ENCODE assay signal across 8 cellular contexts in the genomic region with DNA sequence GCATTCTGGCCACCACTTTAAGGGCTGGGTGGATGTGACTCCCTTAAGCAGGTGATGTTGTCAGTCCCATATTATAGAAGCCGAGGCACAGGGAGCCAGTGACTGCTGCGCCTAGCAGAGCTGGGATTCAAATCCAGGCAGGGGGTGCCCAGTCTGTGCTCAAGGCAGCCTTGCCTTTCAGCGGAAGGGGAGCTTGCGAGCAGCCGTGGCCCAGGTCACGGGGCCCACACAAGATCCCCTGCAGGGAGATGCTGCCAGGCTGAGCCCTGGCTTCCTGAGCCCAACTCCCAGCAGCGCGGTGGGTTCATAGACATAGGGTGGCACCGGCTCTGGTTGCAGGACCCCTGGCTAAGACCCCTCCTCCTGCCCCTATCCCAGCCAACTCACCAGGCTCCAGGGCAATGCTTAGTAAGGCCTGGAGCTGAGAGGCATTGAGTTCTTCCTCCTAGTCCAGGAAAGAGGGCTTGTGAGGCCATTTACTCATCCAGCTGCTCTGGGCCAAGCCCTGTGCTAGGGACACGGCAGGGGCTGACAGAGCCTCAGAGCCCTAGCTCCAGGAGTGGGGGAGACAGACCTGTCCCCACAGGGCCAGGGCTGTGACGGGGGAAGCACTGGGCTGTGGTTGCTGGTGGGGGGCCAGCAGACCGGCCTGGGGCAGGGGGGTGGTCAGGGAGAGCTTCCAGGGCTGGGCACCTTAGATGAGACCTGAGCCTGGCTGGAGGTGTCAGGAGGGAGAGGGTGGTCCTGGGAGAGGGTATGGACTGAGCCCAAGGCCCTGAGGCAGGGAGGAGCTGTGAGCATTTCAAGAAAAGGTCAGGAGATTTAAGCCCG. TPM values are rescaled to one million over a fixed set of nuclear protein-coding genes. Genes with fewer than 3 reads are reported as not detected.
DNase-seq lines count a peak whose midpoint lies in the region; ATAC-seq, FAIRE-seq and TF ChIP-seq lines count a peak whose summit lies in the region.

No MANE protein-coding gene starts in this region.

- H3K4me3 ChIP-seq in bronchial epithelial cell (ENCODE audit: low read depth, low read length) = peak overlapping the region; percentile 19
- H3K4me3 ChIP-seq in mesodermal cell (ENCODE audit: extremely low read depth, insufficient read depth, low read length, poor library complexity, severe bottlenecking) = no peak overlapping the region
- no peak overlapping the region for H3K4me3 ChIP-seq in aorta (ENCODE audit: low read length in 2 of 2)

- TF ChIP-seq CTCF in RWPE1 (conservative IDR thresholded peaks at IDR 0.05; ENCODE audit: low read depth) (no peak), bronchial epithelial cell (IDR thresholded peaks at IDR 0.05; ENCODE audit: insufficient read depth, low read length, severe bottlenecking) (no peak)

- peak; percentile 33 for DNase-seq in activated naive CD4-positive, alpha-beta T cell treated with Interleukin-2 at 50 U/mL for 16 hours
- DNase-seq in activated naive CD4-positive, alpha-beta T cell treated with anti-CD3 and anti-CD28 coated beads, Interleukin-2, amount 50 U/mL, for 16 hours = no peak
- DNase-seq in RWPE1 (ENCODE audit: low spot score) (no peak), bronchial epithelial cell (ENCODE audit: low read depth) (peak; percentile 38), aorta (peak; percentile 60 to 81), epidermal melanocyte (ENCODE audit: insufficient read length, low spot score) (no peak)

- CTCF ChIA-PET in RWPE1 (lab: Yijun Ruan, JAX) = interaction anchor here (0.6 to 3.3 kb wide), 3 partner anchors 9 to 104 kb away, joined by 4 to 18 read pairs (median 4); no protein-coding TSS in a partner anchor

- no peak for ATAC-seq in aorta (ENCODE audit: low FRiP score)
- ATAC-seq in GM18861 (IDR thresholded peaks at IDR 0.05; ENCODE audit: unreplicated experiment) = no peak

- WGBS in mesodermal cell (ENCODE audit: insufficient coverage in 2 of 2), 2 experiments = 75 to 76% methylated on average over 11 to 12 of the region's 13 CpGs
- 43 to 46% methylated on average over 13 of the region's 13 CpGs for WGBS in aorta, 2 donors

- peak overlapping the region; percentile 84 for H3K27ac ChIP-seq in RWPE1
- H3K27ac ChIP-seq in mesodermal cell (ENCODE audit: low read depth, low read length, severe bottlenecking) = peak overlapping the region; percentile 43
- H3K27ac ChIP-seq in aorta (ENCODE audit: low read depth in 1 of 2, low read length in 2 of 2) = peak overlapping the region in 1 of 2 donors; percentile 15

- POLR2A ChIA-PET in RWPE1 (lab: Yijun Ruan, JAX; ENCODE audit: low non-redundant PET) = interaction anchor here (0.6 kb wide), 2 partner anchors 23 to 81 kb away, joined by 4 to 15 read pairs; no protein-coding TSS in a partner anchor

- H3K36me3 ChIP-seq in bronchial epithelial cell (ENCODE audit: control insufficient read depth, insufficient read depth, low read length) (peaks cover 5% of the 10 kb centered on the region), mesodermal cell (ENCODE audit: control insufficient read depth, insufficient read depth, low read length) (peaks cover 27% of the 10 kb centered on the region), aorta (ENCODE audit: control insufficient read depth in 1 of 2, insufficient read depth in 2 of 2, low read length in 1 of 2) (peaks cover 0 to 8% of the 10 kb centered on the region in 2 donors)

- H3K4me1 ChIP-seq in mesodermal cell (ENCODE audit: control insufficient read depth, insufficient read depth, low read length, poor library complexity, severe bottlenecking) (peaks cover 15% of the 10 kb centered on the region), aorta (ENCODE audit: control insufficient read depth in 1 of 2, insufficient read depth in 2 of 2, low read length in 2 of 2) (no peaks in the 10 kb centered on the region)

- peak; percentile 18 for FAIRE-seq in bronchial epithelial cell (lab: Jason Lieb, UNC)

- intact Hi-C loops in aorta (cut with DNase I) = loop anchor here in 1 of 2 donors (5.0 to 10.0 kb wide), 2 partner anchors 98 to 340 kb away; a partner anchor contains a TSS

- no peaks in the 10 kb centered on the region for H3K9me3 ChIP-seq in mesodermal cell (ENCODE audit: control insufficient read depth, low read length)
- H3K9me3 ChIP-seq in aorta (ENCODE audit: control insufficient read depth, low read length) = no peaks in the 10 kb centered on the region

- no peaks in the 10 kb centered on the region for H3K27me3 ChIP-seq in bronchial epithelial cell (ENCODE audit: control insufficient read depth, insufficient read depth, low read length)
- no peaks in the 10 kb centered on the region for H3K27me3 ChIP-seq in aorta (ENCODE audit: control insufficient read depth in 1 of 2, insufficient read depth in 2 of 2, low read length in 1 of 2)

RNA-seq across cellular contexts. Expression of a gene that starts 9.6 kb away (rescaled TPM):
- total RNA-seq in bronchial epithelial cell (6.6 and 6.8 TPM in 2 replicates), aorta (1 to 10 TPM; 1.9 to 2.8 TPM)
- polyA plus RNA-seq in mesodermal cell (2013, experiment 1 of 2) = 4.4 TPM
- polyA plus RNA-seq in mesodermal cell (2013, experiment 2 of 2) = 3.0 TPM
- 1 to 10 TPM; 1.0 to 4.5 TPM for polyA plus RNA-seq in aorta

RNA-seq across cellular contexts. Expression of a gene that starts 38.7 kb away (rescaled TPM):
- total RNA-seq in bronchial epithelial cell = 11.3 and 406 TPM in 2 replicates
- not detected for polyA plus RNA-seq in mesodermal cell (2013, experiment 1 of 2)
- polyA plus RNA-seq in mesodermal cell (2013, experiment 2 of 2) = not detected
- not detected for total RNA-seq in aorta
- polyA plus RNA-seq in aorta = not detected

RNA-seq across cellular contexts. Expression of a gene that starts 54.4 kb away (rescaled TPM):
- total RNA-seq in bronchial epithelial cell = 1,636 and 4,049 TPM in 2 replicates
- polyA plus RNA-seq in mesodermal cell (2013, experiment 1 of 2) = not detected
- polyA plus RNA-seq in mesodermal cell (2013, experiment 2 of 2) = not detected
- not detected for total RNA-seq in aorta
- not detected for polyA plus RNA-seq in aorta

Comparison
In these comparisons a context has a peak if more than half of its experiments do, and no peak if none do; other contexts are left out.
1. DNase-seq: peak in activated naive CD4-positive, alpha-beta T cell treated with Interleukin-2 at 50 U/mL for 16 hours (single experiment), bronchial epithelial cell (single experiment) and aorta (2 of 2); none in activated naive CD4-positive, alpha-beta T cell treated with anti-CD3 and anti-CD28 coated beads, Interleukin-2, amount 50 U/mL, for 16 hours (single experiment), RWPE1 (single experiment) and epidermal melanocyte (single experiment).
2. RNA of a gene that starts 54.4 kb away (total RNA-seq): 1,636 to 4,049 TPM in bronchial epithelial cell; not detected in aorta; every median in the first group is over 1,000 times any median in the second.